In the genomic region with DNA sequence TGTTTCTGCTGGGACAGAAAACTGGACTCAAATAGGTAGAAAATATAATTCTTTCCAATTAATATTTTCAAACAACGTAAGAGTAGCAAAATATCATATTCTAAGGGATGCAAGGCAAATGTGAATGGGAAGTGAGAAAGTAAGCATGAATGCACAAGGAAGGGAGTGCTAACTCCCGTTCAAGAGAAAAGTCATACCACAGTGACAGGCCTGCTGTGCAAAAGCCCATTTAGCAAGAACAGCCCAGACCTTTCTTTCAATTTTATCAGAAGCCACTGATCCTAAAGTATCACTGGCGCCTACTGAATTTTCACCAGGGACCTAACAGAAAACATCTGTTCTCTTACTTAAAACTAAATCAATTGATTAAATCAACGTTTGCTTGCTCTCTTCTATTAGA, we compare ENCODE assay signal across 16 cellular contexts.
A peak's percentile ranks its signal among the peaks of the same experiment; 100 is the strongest.
DNase-seq lines count a peak whose midpoint lies in the region; ATAC-seq and TF ChIP-seq lines count a peak whose summit lies in the region.
"Had no signal": no experiment of that assay in that cellular context is flagged by ENCODE, and none has a peak within 500 bp of the region (broad histone marks: within the 10 kb centered on the region; RNA-seq: fewer than 3 reads in every experiment).

No MANE protein-coding gene starts in this region.

- TF ChIP-seq CTCF in SK-N-SH (IDR thresholded peaks at IDR 0.05) = no peak
- no peak for TF ChIP-seq CTCF in mesothelial cell of epicardium (IDR thresholded peaks at IDR 0.05; ENCODE audit: unreplicated experiment)
- no peak for TF ChIP-seq CTCF in type B pancreatic cell (conservative IDR thresholded peaks at IDR 0.05)

- H3K27me3 Mint-ChIP-seq in mesothelial cell of epicardium (ENCODE audit: low read depth) (no peaks in the 10 kb centered on the region), type B pancreatic cell (no peaks in the 10 kb centered on the region)
- H3K27me3 Mint-ChIP-seq: B cell; CD4-positive, alpha-beta T cell had no signal

- H3K36me3 Mint-ChIP-seq in mesothelial cell of epicardium (no peaks in the 10 kb centered on the region), type B pancreatic cell (no peaks in the 10 kb centered on the region)
- H3K36me3 Mint-ChIP-seq: CD8-positive, alpha-beta T cell had no signal

- POLR2A ChIA-PET in SK-N-SH (lab: Yijun Ruan, JAX) = no interaction called here

- no peak overlapping the region for H3K9ac ChIP-seq in SK-N-SH
- H3K9ac ChIP-seq: BLaER1 treated with 17β-estradiol and CSF1 and Interleukin-3, amounts not matched to agents 10 nM and 100 nM had no signal

- WGBS in SK-N-SH (ENCODE audit: low lambda C conversion rate) = 56% methylated on average over 4 of the region's 4 CpGs

- H3K27me3 ChIP-seq in SK-N-SH (ENCODE audit: insufficient read depth) = no peaks in the 10 kb centered on the region
- H3K27me3 ChIP-seq: BLaER1 treated with 17β-estradiol and CSF1 and Interleukin-3, amounts not matched to agents 10 nM and 100 nM had no signal

- no peaks in the 10 kb centered on the region; the same call in 1 of the 2 replicates for H3K9me3 ChIP-seq in SK-N-SH
- H3K9me3 ChIP-seq: BLaER1 treated with 17β-estradiol and CSF1 and Interleukin-3, amounts not matched to agents 10 nM and 100 nM had no signal

- H3K79me2 ChIP-seq in SK-N-SH (ENCODE audit: insufficient read depth) = no peaks in the 10 kb centered on the region

- H2AFZ ChIP-seq in SK-N-SH (ENCODE audit: low read depth) = no peak overlapping the region

- H3K4me1 Mint-ChIP-seq in mesothelial cell of epicardium (peaks cover 34% of the 10 kb centered on the region), type B pancreatic cell (ENCODE audit: unreplicated experiment) (peaks cover 20% of the 10 kb centered on the region)
- H3K4me1 Mint-ChIP-seq: B cell had no signal

- no peak overlapping the region for H3K4me2 ChIP-seq in SK-N-SH
- H3K4me2 ChIP-seq: BLaER1 treated with 17β-estradiol and CSF1 and Interleukin-3, amounts not matched to agents 10 nM and 100 nM had no signal

- no peak for ATAC-seq in GM19397 (IDR thresholded peaks at IDR 0.05; ENCODE audit: unreplicated experiment)
- ATAC-seq: CD8-positive, alpha-beta T cell had no signal

- H3K9me3 Mint-ChIP-seq in mesothelial cell of epicardium (peaks cover 8% of the 10 kb centered on the region), type B pancreatic cell (no peaks in the 10 kb centered on the region)
- H3K9me3 Mint-ChIP-seq: CD4-positive, alpha-beta T cell; CD8-positive, alpha-beta T cell had no signal

- no peak overlapping the region for H3K4me3 Mint-ChIP-seq in mesothelial cell of epicardium
- peak overlapping the region; percentile 9 for H3K4me3 Mint-ChIP-seq in type B pancreatic cell
- H3K4me3 Mint-ChIP-seq: B cell; CD4-positive, alpha-beta T cell; CD8-positive, alpha-beta T cell had no signal

- H3K27ac Mint-ChIP-seq in mesothelial cell of epicardium = peak overlapping the region; percentile 10
- no peak overlapping the region for H3K27ac Mint-ChIP-seq in type B pancreatic cell
- H3K27ac Mint-ChIP-seq: B cell; CD4-positive, alpha-beta T cell; CD8-positive, alpha-beta T cell had no signal

- peak in 1 of 2 experiments; percentile 40; a peak in 1 of 4 replicates for TF ChIP-seq EP300 in SK-N-SH (IDR thresholded peaks at IDR 0.05; ENCODE audit: borderline replicate concordance in 1 of 2, low read depth in 1 of 2, low read length in 1 of 2)

- no peaks in the 10 kb centered on the region for H4K20me1 ChIP-seq in SK-N-SH (ENCODE audit: insufficient read depth)
- H4K20me1 ChIP-seq: BLaER1 treated with 17β-estradiol and CSF1 and Interleukin-3, amounts not matched to agents 10 nM and 100 nM had no signal

- H3K4me1 ChIP-seq in SK-N-SH (ENCODE audit: control insufficient read depth in 1 of 2, insufficient read depth in 2 of 2, low read depth in 1 of 2, low read length in 1 of 2) = peaks cover 0 to 9% of the 10 kb centered on the region in 2 experiments; a peak in 2 of 4 replicates
- H3K4me1 ChIP-seq: BLaER1 treated with 17β-estradiol and CSF1 and Interleukin-3, amounts not matched to agents 10 nM and 100 nM; Caco-2 had no signal

- peaks cover 0 to 4% of the 10 kb centered on the region in 2 experiments for H3K36me3 ChIP-seq in SK-N-SH (replicated peaks in 1 of 2; ENCODE audit: control insufficient read depth in 1 of 2, insufficient read depth in 2 of 2, low read length in 1 of 2)
- H3K36me3 ChIP-seq: BLaER1 treated with 17β-estradiol and CSF1 and Interleukin-3, amounts not matched to agents 10 nM and 100 nM had no signal

- DNase-seq in SK-N-SH = peak; percentile 29
- DNase-seq in mesothelial cell of epicardium (ENCODE audit: low spot score in 2 of 2, unreplicated experiment in 2 of 2) = no peak
- DNase-seq in type B pancreatic cell (ENCODE audit: extremely low spot score, unreplicated experiment) = no peak
- no peak for DNase-seq in 8988T
- no peak for DNase-seq in A172 (ENCODE audit: low spot score)
- DNase-seq: ACHN; Caco-2; Calu3; CD4-positive, alpha-beta T cell; CD8-positive, alpha-beta T cell; DMS79 treated with DMSO at 0.1 percent for 48 hours; GF-D8 had no signal

- no peak overlapping the region for H3K4me3 ChIP-seq in SK-N-SH (ENCODE audit: low read depth in 2 of 2, low read length in 1 of 2)
- H3K4me3 ChIP-seq: BLaER1 treated with 17β-estradiol and CSF1 and Interleukin-3, amounts not matched to agents 10 nM and 100 nM had no signal

- no peaks in the 10 kb centered on the region for H3K9me2 ChIP-seq in SK-N-SH

- TF ChIP-seq RAD21 in SK-N-SH (IDR thresholded peaks at IDR 0.05; ENCODE audit: low read length) = no peak

- peak overlapping the region in 1 of 2 experiments; percentile 65; a peak in 2 of 4 replicates for H3K27ac ChIP-seq in SK-N-SH (ENCODE audit: low read depth in 2 of 2, low read length in 1 of 2)
- H3K27ac ChIP-seq: BLaER1 treated with 17β-estradiol and CSF1 and Interleukin-3, amounts not matched to agents 10 nM and 100 nM; C4-2B had no signal

- H3F3A ChIP-seq in SK-N-SH (replicated peaks; ENCODE audit: insufficient read depth) = no peaks in the 10 kb centered on the region

- CTCF ChIA-PET in SK-N-SH (lab: Yijun Ruan, JAX) = interaction anchor here (1.0 to 1.4 kb wide), 2 partner anchors 11 to 125 kb away, joined by 3 read pairs; no protein-coding TSS in a partner anchor

TF ChIP-seq in SK-N-SH, 30 proteins besides CTCF, POLR2A, EP300 and RAD21:
- TF ChIP-seq CHD2 (IDR thresholded peaks at IDR 0.05; ENCODE audit: low read length, partially characterized antibody) (no peak), RCOR1 (IDR thresholded peaks at IDR 0.05; ENCODE audit: low read length) (peak; percentile 31; the same call in 1 of the 2 replicates)
